Comparison of ENCODE assay signal across 13 cellular contexts in genomic region chr16:73025506-73026131, GRCh38. TPM values are rescaled to one million over a fixed set of nuclear protein-coding genes. Genes with fewer than 3 reads are reported as not detected.
A peak's percentile ranks its signal among the peaks of the same experiment; 100 is the strongest.
DNase-seq lines count a peak whose midpoint lies in the region; ATAC-seq and TF ChIP-seq lines count a peak whose summit lies in the region.
"Had no signal": no experiment of that assay in that cellular context is flagged by ENCODE, and none has a peak within 500 bp of the region (broad histone marks: within the 10 kb centered on the region; RNA-seq: fewer than 3 reads in every experiment).

No MANE protein-coding gene starts in this region.

- POLR2A ChIA-PET in activated CD8-positive, alpha-beta T cell treated with anti-CD3 and anti-CD28 coated beads, Interleukin-2, amount 10 ng/mL, durations not matched to agents 7 days and 5 days (lab: Charles Lee): no interaction called here
- POLR2A ChIA-PET in A673 (lab: Charles Lee; ENCODE audit: low non-redundant PET): no interaction called here

- ATAC-seq in activated CD8-positive, alpha-beta T cell treated with anti-CD3 and anti-CD28 coated beads, Interleukin-2, amount 10 ng/mL, durations not matched to agents 7 days and 5 days: no peak
- no peak for ATAC-seq in HG03439 (IDR thresholded peaks at IDR 0.05; ENCODE audit: unreplicated experiment)
- ATAC-seq: stimulated activated memory B cell treated with anti-CD40 and anti-IgM and Interleukin-4, amounts not matched to agents 10 μg/mL and 1 μg/mL and 100 μg/mL, for 72 hours had no signal

- H3K27ac ChIP-seq in ascending aorta: peak overlapping the region; percentile 68 to 79
- peak overlapping the region; percentile 63 for H3K27ac ChIP-seq in left ventricle myocardium inferior (replicated peaks)
- H3K27ac ChIP-seq in A673 (ENCODE audit: low read depth, low read length, poor library complexity, severe bottlenecking): no peak overlapping the region
- H3K27ac ChIP-seq: WERI-Rb-1 had no signal

- H3K4me1 ChIP-seq in ascending aorta (peaks cover 20 to 42% of the 10 kb centered on the region in 2 donors), left ventricle myocardium inferior (peaks cover 84% of the 10 kb centered on the region), A673 (ENCODE audit: insufficient read depth, low read length, poor library complexity, severe bottlenecking) (peaks cover 10% of the 10 kb centered on the region)

- no peaks in the 10 kb centered on the region for H3K27me3 Mint-ChIP-seq in osteocyte (ENCODE audit: unreplicated experiment)
- H3K27me3 Mint-ChIP-seq in activated CD8-positive, alpha-beta T cell treated with anti-CD3 and anti-CD28 coated beads, Interleukin-2, amount 10 ng/mL, durations not matched to agents 7 days and 5 days (ENCODE audit: low read depth): no peaks in the 10 kb centered on the region
- H3K27me3 Mint-ChIP-seq: activated naive CD8-positive, alpha-beta T cell had no signal

- BruUV-seq in A673 (replicated peaks; lab: Mats Ljungman, UMichigan): no TSS peak

- H3K9me3 Mint-ChIP-seq in osteocyte (ENCODE audit: unreplicated experiment): no peaks in the 10 kb centered on the region
- no peaks in the 10 kb centered on the region for H3K9me3 Mint-ChIP-seq in activated CD8-positive, alpha-beta T cell treated with anti-CD3 and anti-CD28 coated beads, Interleukin-2, amount 10 ng/mL, durations not matched to agents 7 days and 5 days (ENCODE audit: insufficient read depth)
- H3K9me3 Mint-ChIP-seq: stimulated activated memory B cell treated with anti-CD40 and anti-IgM and Interleukin-4, amounts not matched to agents 10 μg/mL and 1 μg/mL and 100 μg/mL, for 72 hours had no signal

- CTCF ChIA-PET in activated CD8-positive, alpha-beta T cell treated with anti-CD3 and anti-CD28 coated beads, Interleukin-2, amount 10 ng/mL, durations not matched to agents 7 days and 5 days (lab: Charles Lee): no interaction called here
- CTCF ChIA-PET in A673 (lab: Charles Lee): no interaction called here

- H3K4me3 Mint-ChIP-seq in osteocyte (ENCODE audit: unreplicated experiment): no peak overlapping the region
- H3K4me3 Mint-ChIP-seq in activated CD8-positive, alpha-beta T cell treated with anti-CD3 and anti-CD28 coated beads, Interleukin-2, amount 10 ng/mL, durations not matched to agents 7 days and 5 days: no peak overlapping the region
- H3K4me3 Mint-ChIP-seq: activated naive CD8-positive, alpha-beta T cell; stimulated activated memory B cell treated with anti-CD40 and anti-IgM and Interleukin-4, amounts not matched to agents 10 μg/mL and 1 μg/mL and 100 μg/mL, for 72 hours had no signal

- H3K36me3 Mint-ChIP-seq in osteocyte (ENCODE audit: unreplicated experiment): peaks cover 11% of the 10 kb centered on the region
- no peaks in the 10 kb centered on the region for H3K36me3 Mint-ChIP-seq in activated CD8-positive, alpha-beta T cell treated with anti-CD3 and anti-CD28 coated beads, Interleukin-2, amount 10 ng/mL, durations not matched to agents 7 days and 5 days (ENCODE audit: low read depth)
- H3K36me3 Mint-ChIP-seq: activated naive CD8-positive, alpha-beta T cell; stimulated activated memory B cell treated with anti-CD40 and anti-IgM and Interleukin-4, amounts not matched to agents 10 μg/mL and 1 μg/mL and 100 μg/mL, for 72 hours had no signal

- DNase-seq in ascending aorta (ENCODE audit: low spot score in 2 of 2) (peak in 1 of 2 donors; percentile 63), left ventricle myocardium inferior (no peak), osteocyte (ENCODE audit: extremely low spot score, unreplicated experiment) (no peak), NCI-H2196 (lab: John Stamatoyannopoulos, UW; ENCODE audit: unreplicated experiment) (no peak), A673 (ENCODE audit: low spot score) (no peak)
- DNase-seq in activated CD8-positive, alpha-beta T cell treated with anti-CD3 and anti-CD28 coated beads, Interleukin-2, amount 10 ng/mL, durations not matched to agents 7 days and 5 days: no peak
- DNase-seq: Caco-2; NCI-H2081 treated with DMSO at 0.1 percent for 48 hours; stimulated activated CD4-positive, alpha-beta T cell treated with anti-CD3 and anti-CD28 coated beads, Interleukin-2, amount 100 ng/mL, for 48 hours; WERI-Rb-1 had no signal

- no peaks in the 10 kb centered on the region for H3K27me3 ChIP-seq in ascending aorta
- no peaks in the 10 kb centered on the region for H3K27me3 ChIP-seq in left ventricle myocardium inferior (ENCODE audit: low read depth)
- no peaks in the 10 kb centered on the region for H3K27me3 ChIP-seq in A673 (replicated peaks; ENCODE audit: insufficient read depth, low read depth, low read length, poor library complexity)

- H3K9me3 ChIP-seq in ascending aorta (no peaks in the 10 kb centered on the region), left ventricle myocardium inferior (replicated peaks) (no peaks in the 10 kb centered on the region), A673 (ENCODE audit: low read depth, low read length, poor library complexity, severe bottlenecking) (no peaks in the 10 kb centered on the region)
- H3K9me3 ChIP-seq: Caco-2 had no signal

- H3K4me1 Mint-ChIP-seq in osteocyte (ENCODE audit: unreplicated experiment): peaks cover 87% of the 10 kb centered on the region
- no peaks in the 10 kb centered on the region for H3K4me1 Mint-ChIP-seq in activated CD8-positive, alpha-beta T cell treated with anti-CD3 and anti-CD28 coated beads, Interleukin-2, amount 10 ng/mL, durations not matched to agents 7 days and 5 days (ENCODE audit: low read depth)
- H3K4me1 Mint-ChIP-seq: stimulated activated memory B cell treated with anti-CD40 and anti-IgM and Interleukin-4, amounts not matched to agents 10 μg/mL and 1 μg/mL and 100 μg/mL, for 72 hours had no signal

- H3K4me3 ChIP-seq in ascending aorta (peak overlapping the region; percentile 2 to 34), left ventricle myocardium inferior (peak overlapping the region; percentile 15), A673 (ENCODE audit: low read depth, low read length, poor library complexity, severe bottlenecking) (no peak overlapping the region)

- intact Hi-C loops in ascending aorta (cut with DNase I) (loop anchor here (2.0 to 10.0 kb wide), 2 partner anchors 19 to 361 kb away; no protein-coding TSS in a partner anchor), left ventricle myocardium inferior (cut with micrococcal nuclease) (no loop called here), A673 (cut with micrococcal nuclease; ENCODE audit: unreplicated experiment) (no loop called here)

- H3K36me3 ChIP-seq in ascending aorta (no peaks in the 10 kb centered on the region), left ventricle myocardium inferior (no peaks in the 10 kb centered on the region), A673 (ENCODE audit: insufficient read depth, low read length, poor library complexity, severe bottlenecking) (no peaks in the 10 kb centered on the region)
- H3K36me3 ChIP-seq: WERI-Rb-1 had no signal

- peak overlapping the region; percentile 73 for H3K27ac Mint-ChIP-seq in osteocyte (ENCODE audit: unreplicated experiment)
- no peak overlapping the region for H3K27ac Mint-ChIP-seq in activated CD8-positive, alpha-beta T cell treated with anti-CD3 and anti-CD28 coated beads, Interleukin-2, amount 10 ng/mL, durations not matched to agents 7 days and 5 days
- H3K27ac Mint-ChIP-seq: activated naive CD8-positive, alpha-beta T cell; stimulated activated memory B cell treated with anti-CD40 and anti-IgM and Interleukin-4, amounts not matched to agents 10 μg/mL and 1 μg/mL and 100 μg/mL, for 72 hours had no signal

- TF ChIP-seq CTCF in ascending aorta (IDR thresholded peaks at IDR 0.05) (no peak), left ventricle myocardium inferior (IDR thresholded peaks at IDR 0.05; ENCODE audit: borderline replicate concordance) (no peak), osteocyte (IDR thresholded peaks at IDR 0.05) (no peak), A673 (conservative IDR thresholded peaks at IDR 0.05; ENCODE audit: low read depth, low read length) (no peak)

RNA-seq across cellular contexts. Expression of gene ZFHX3, which starts 22.3 kb away (rescaled TPM):
- 34.8 TPM for total RNA-seq in ascending aorta
- total RNA-seq in left ventricle myocardium inferior: 9.6 TPM
- total RNA-seq in osteocyte: 89.1 and 97.0 TPM in 2 replicates
- 1 to 10 TPM; 2.5 to 2.9 TPM for total RNA-seq in activated CD8-positive, alpha-beta T cell treated with anti-CD3 and anti-CD28 coated beads, Interleukin-2, amount 10 ng/mL, durations not matched to agents 7 days and 5 days
- total RNA-seq in A673 (2021): 21.7 and 21.8 TPM in 2 replicates
